Comparison of ENCODE assay signal across 6 cellular contexts in genomic region chr1:166261511-166261910, GRCh38.
"Had no signal": no experiment of that assay in that cellular context is flagged by ENCODE, and none has a peak within 500 bp of the region (broad histone marks: within the 10 kb centered on the region; RNA-seq: fewer than 3 reads in every experiment).

No MANE protein-coding gene starts in this region.

- DNase-seq: IMR-90, KBM-7, KG1 had no signal

- H3K27ac ChIP-seq: HL-60 had no signal

- ATAC-seq: HepG2, K562 had no signal

- H3K4me3 ChIP-seq: K562 had no signal
